In genomic region chr2:53445376-53446072, GRCh38 we compare ENCODE assay signal across 11 cellular contexts.
DNase-seq lines count a peak whose midpoint lies in the region; ATAC-seq and TF ChIP-seq lines count a peak whose summit lies in the region.
"Had no signal": no experiment of that assay in that cellular context is flagged by ENCODE, and none has a peak within 500 bp of the region (broad histone marks: within the 10 kb centered on the region; RNA-seq: fewer than 3 reads in every experiment).

No MANE protein-coding gene starts in this region.

- no peak overlapping the region for H2AFZ ChIP-seq in fibroblast of lung (ENCODE audit: low read length)

- H3K4me3 ChIP-seq in fibroblast of lung (replicated peaks in 1 of 4; ENCODE audit: control extremely low read depth in 1 of 4, insufficient read depth in 1 of 4, low read depth in 3 of 4, low read length in 4 of 4) (no peak overlapping the region), prostate gland (no peak overlapping the region)
- H3K4me3 ChIP-seq: upper lobe of left lung had no signal

- TF ChIP-seq CTCF in fibroblast of lung (conservative IDR thresholded peaks at IDR 0.05 in 1 of 2, IDR thresholded peaks at IDR 0.05 in 1 of 2; ENCODE audit: low read depth in 1 of 2, low read length in 2 of 2) (no peak), prostate gland (IDR thresholded peaks at IDR 0.05) (no peak)

- H3K27me3 ChIP-seq in fibroblast of lung (ENCODE audit: control insufficient read depth, insufficient read depth, low read length), result no peaks in the 10 kb centered on the region
- H3K27me3 ChIP-seq in prostate gland (replicated peaks; ENCODE audit: insufficient read depth), result no peaks in the 10 kb centered on the region
- H3K27me3 ChIP-seq: upper lobe of left lung had no signal

- DNase-seq in GM03348 (ENCODE audit: low spot score) (peak; percentile 65), HT1080 (ENCODE audit: low read depth) (peak; percentile 61), fibroblast of lung (ENCODE audit: low read depth in 2 of 2) (peak; percentile 27 to 78), NCI-H1048 (lab: John Stamatoyannopoulos, UW) (no peak), iPS-NIHi11 (ENCODE audit: low spot score) (no peak), prostate gland (ENCODE audit: low spot score) (no peak)
- DNase-seq in activated CD8-positive, alpha-beta memory T cell treated with anti-CD3 and anti-CD28 coated beads, Interleukin-2, amount 50 U/mL, for 48 hours, result no peak
- DNase-seq: endodermal cell, KG1, upper lobe of left lung had no signal

- intact Hi-C loops in prostate gland (cut with DNase I), result no loop called here

- H3K36me3 ChIP-seq in fibroblast of lung (ENCODE audit: control insufficient read depth, insufficient read depth, low read length) (no peaks in the 10 kb centered on the region), prostate gland (no peaks in the 10 kb centered on the region)
- H3K36me3 ChIP-seq: upper lobe of left lung had no signal

- peak overlapping the region; percentile 10 for H3K4me2 ChIP-seq in fibroblast of lung (ENCODE audit: extremely low read depth, insufficient read depth, low read length)

- TF ChIP-seq POLR2A in prostate gland (IDR thresholded peaks at IDR 0.05), result no peak

- no peaks in the 10 kb centered on the region for H3K79me2 ChIP-seq in fibroblast of lung (ENCODE audit: control insufficient read depth, insufficient read depth, low read length)

- no peak overlapping the region for H3K9ac ChIP-seq in fibroblast of lung (ENCODE audit: insufficient read depth, low read length)

- H3K27ac ChIP-seq in fibroblast of lung (ENCODE audit: insufficient read depth, low read length) (no peak overlapping the region), prostate gland (no peak overlapping the region)
- H3K27ac ChIP-seq: upper lobe of left lung had no signal

- WGBS in prostate gland, result 64% methylated on average over 7 of the region's 7 CpGs

- H3K9me3 ChIP-seq in fibroblast of lung (ENCODE audit: control insufficient read depth, insufficient read depth, low read depth, low read length) (no peaks in the 10 kb centered on the region), prostate gland (no peaks in the 10 kb centered on the region)
- H3K9me3 ChIP-seq: upper lobe of left lung had no signal

- H4K20me1 ChIP-seq in fibroblast of lung (ENCODE audit: control insufficient read depth, extremely low read depth, insufficient read depth, low read length), result no peaks in the 10 kb centered on the region

- peaks cover 3% of the 10 kb centered on the region for H3K4me1 ChIP-seq in fibroblast of lung (ENCODE audit: control insufficient read depth, extremely low read depth, insufficient read depth, low read length)
- no peaks in the 10 kb centered on the region for H3K4me1 ChIP-seq in prostate gland (replicated peaks)
- H3K4me1 ChIP-seq: upper lobe of left lung had no signal

- ATAC-seq in GM21529 (IDR thresholded peaks at IDR 0.05; ENCODE audit: unreplicated experiment), result peak; percentile 76

Comparison
In these comparisons a context has a peak if more than half of its experiments do, and no peak if none do; other contexts are left out.
1. DNase-seq: peak in GM03348 (single experiment), HT1080 (single experiment) and fibroblast of lung (2 of 2); none in NCI-H1048 (single experiment), activated CD8-positive, alpha-beta memory T cell treated with anti-CD3 and anti-CD28 coated beads, Interleukin-2, amount 50 U/mL, for 48 hours (single experiment), iPS-NIHi11 (single experiment) and prostate gland (single experiment).